In genomic region chrX:134171661-134172587, GRCh38 we compare ENCODE assay signal across 8 cellular contexts.
DNase-seq lines count a peak whose midpoint lies in the region; ATAC-seq and TF ChIP-seq lines count a peak whose summit lies in the region.

No MANE protein-coding gene starts in this region.

- no peaks in the 10 kb centered on the region for H3K27me3 Mint-ChIP-seq in endodermal cell (ENCODE audit: insufficient read depth)

- 1% methylated on average over 56 of the region's 74 CpGs; no CpG with 5 or more reads in 1 of the 2 experiments for WGBS in endodermal cell (ENCODE audit: insufficient coverage in 1 of 2, insufficient read length in 1 of 2), 2 experiments

- peak; percentile 64 for DNase-seq in activated CD4-positive, alpha-beta T cell treated with anti-CD3 and anti-CD28 coated beads for 48 hours
- DNase-seq in endodermal cell (peak; percentile 74), substantia nigra (lab: John Stamatoyannopoulos, UW) (peak in 39 of 49 donors; percentile 0 to 65 (median 10)), hepatic stellate cell (ENCODE audit: low spot score) (no peak)

- H3K4me3 Mint-ChIP-seq in endodermal cell, result peak overlapping the region; percentile 88

- H3K27ac Mint-ChIP-seq in endodermal cell, result peak overlapping the region; percentile 70

- TF ChIP-seq CTCF in endodermal cell (conservative IDR thresholded peaks at IDR 0.05), result no peak

- peaks cover 11% of the 10 kb centered on the region for H3K36me3 ChIP-seq in endodermal cell (ENCODE audit: control insufficient read depth, insufficient read depth, low read length)
- no peaks in the 10 kb centered on the region for H3K36me3 ChIP-seq in mucosa of rectum (ENCODE audit: control insufficient read depth in 2 of 2, insufficient read depth in 2 of 2, low read length in 2 of 2)

- H3K9me3 Mint-ChIP-seq in endodermal cell, result peaks cover 24% of the 10 kb centered on the region

- H3K4me1 ChIP-seq in endodermal cell (ENCODE audit: control insufficient read depth, insufficient read depth, low read length) (peaks cover 3% of the 10 kb centered on the region), mucosa of rectum (ENCODE audit: control insufficient read depth in 2 of 2, insufficient read depth in 2 of 2, low read length in 2 of 2) (no peaks in the 10 kb centered on the region)

- peaks cover 18% of the 10 kb centered on the region for H3K4me1 Mint-ChIP-seq in endodermal cell

- H3K36me3 Mint-ChIP-seq in endodermal cell (ENCODE audit: low read depth), result peaks cover 32% of the 10 kb centered on the region

- H3K4me3 ChIP-seq in endodermal cell (ENCODE audit: low read length) (peak overlapping the region; percentile 80), mucosa of rectum (ENCODE audit: low read length in 2 of 2) (peak overlapping the region; percentile 39 to 44)

- no peak overlapping the region for H3K9ac ChIP-seq in endodermal cell (ENCODE audit: extremely low read depth, low read length, poor library complexity, severe bottlenecking)
- H3K9ac ChIP-seq in mucosa of rectum (ENCODE audit: low read depth in 1 of 2, low read length in 2 of 2), result no peak overlapping the region

- ATAC-seq in GM18498 (IDR thresholded peaks at IDR 0.05; ENCODE audit: unreplicated experiment) (peak; percentile 65), HG03196 (IDR thresholded peaks at IDR 0.05; ENCODE audit: unreplicated experiment) (peak; percentile 44), HG02870 (IDR thresholded peaks at IDR 0.05; ENCODE audit: unreplicated experiment) (no peak)

- H3K27me3 ChIP-seq in endodermal cell (ENCODE audit: control insufficient read depth, insufficient read depth, low read length, poor library complexity, severe bottlenecking) (no peaks in the 10 kb centered on the region), mucosa of rectum (ENCODE audit: control insufficient read depth in 2 of 2, insufficient read depth in 2 of 2, low read length in 2 of 2) (peaks cover 11 to 13% of the 10 kb centered on the region in 2 donors)

- H3K27ac ChIP-seq in endodermal cell (ENCODE audit: low read depth, low read length), result peak overlapping the region; percentile 8
- no peak overlapping the region for H3K27ac ChIP-seq in mucosa of rectum (ENCODE audit: low read depth in 2 of 2, low read length in 2 of 2)
- H3K27ac ChIP-seq in substantia nigra (ENCODE audit: low read depth, low read length, poor library complexity, severe bottlenecking), result no peak overlapping the region

- H3K9me3 ChIP-seq in endodermal cell (ENCODE audit: control insufficient read depth, low read length), result no peaks in the 10 kb centered on the region
- no peaks in the 10 kb centered on the region for H3K9me3 ChIP-seq in mucosa of rectum (ENCODE audit: control insufficient read depth in 2 of 2, low read length in 2 of 2)
